10 cellular contexts compared by ENCODE assay signal in the genomic region with DNA sequence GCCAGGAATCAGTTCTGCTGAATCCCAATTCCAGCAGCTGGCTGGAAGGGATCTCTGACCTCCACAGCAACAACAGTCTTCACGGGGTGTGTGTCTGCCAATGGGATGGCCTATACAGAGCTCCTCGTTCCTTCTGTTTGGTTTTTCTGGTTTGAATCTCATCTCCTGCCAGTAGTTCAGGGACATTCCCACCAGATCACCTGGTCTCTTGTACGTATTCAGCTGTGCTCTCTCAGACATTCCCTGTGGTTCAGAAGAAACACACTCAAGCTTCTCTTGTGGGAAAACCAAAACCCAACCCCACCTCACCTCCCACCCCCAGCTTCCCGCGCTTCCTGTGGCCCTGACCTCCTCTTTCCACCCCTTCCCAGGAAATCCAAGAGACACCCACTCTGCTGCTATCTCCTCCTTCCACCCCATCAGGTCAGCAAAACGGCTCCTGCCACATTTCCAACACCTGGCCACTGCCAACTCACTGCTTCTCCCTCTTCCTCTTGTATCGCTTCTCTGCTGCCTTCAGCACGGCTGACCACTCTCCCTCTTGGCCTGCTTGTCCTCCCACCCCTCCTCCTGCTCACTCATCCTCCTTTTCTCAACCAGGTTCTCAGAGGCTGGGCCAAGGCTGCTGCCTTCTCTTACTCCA.
A peak's percentile ranks its signal among the peaks of the same experiment; 100 is the strongest.
DNase-seq lines count a peak whose midpoint lies in the region; ATAC-seq, FAIRE-seq and TF ChIP-seq lines count a peak whose summit lies in the region.
"Had no signal": no experiment of that assay in that cellular context is flagged by ENCODE, and none has a peak within 500 bp of the region (broad histone marks: within the 10 kb centered on the region; RNA-seq: fewer than 3 reads in every experiment).

No MANE protein-coding gene starts in this region.

- peak overlapping the region; percentile 54 for H3K27ac Mint-ChIP-seq in activated CD8-positive, alpha-beta T cell treated with anti-CD3 and anti-CD28 coated beads, Interleukin-2, amount 10 ng/mL, durations not matched to agents 7 days and 5 days
- H3K27ac Mint-ChIP-seq in activated CD8-positive, alpha-beta T cell treated with anti-CD3 and anti-CD28 coated beads for 36 hours: no peak overlapping the region

- H3K27ac ChIP-seq in testis: peak overlapping the region; percentile 65 to 72

- no peaks in the 10 kb centered on the region for H3K27me3 Mint-ChIP-seq in activated CD8-positive, alpha-beta T cell treated with anti-CD3 and anti-CD28 coated beads, Interleukin-2, amount 10 ng/mL, durations not matched to agents 7 days and 5 days (ENCODE audit: low read depth)
- peaks cover 2% of the 10 kb centered on the region for H3K27me3 Mint-ChIP-seq in activated CD8-positive, alpha-beta T cell treated with anti-CD3 and anti-CD28 coated beads for 36 hours

- peak; percentile 9 for FAIRE-seq in HTR-8/SVneo (lab: Jason Lieb, UNC)

- no peaks in the 10 kb centered on the region for H3K36me3 ChIP-seq in testis (ENCODE audit: low read depth, missing control alignments)

- H3K4me1 Mint-ChIP-seq in activated CD8-positive, alpha-beta T cell treated with anti-CD3 and anti-CD28 coated beads, Interleukin-2, amount 10 ng/mL, durations not matched to agents 7 days and 5 days (ENCODE audit: low read depth): peaks cover 11% of the 10 kb centered on the region
- H3K4me1 Mint-ChIP-seq in activated CD8-positive, alpha-beta T cell treated with anti-CD3 and anti-CD28 coated beads for 36 hours (ENCODE audit: low read depth): peaks cover 3% of the 10 kb centered on the region

- TF ChIP-seq POLR2A in testis (IDR thresholded peaks at IDR 0.05): no peak

- no peak for ATAC-seq in activated CD8-positive, alpha-beta T cell treated with anti-CD3 and anti-CD28 coated beads, Interleukin-2, amount 10 ng/mL, durations not matched to agents 7 days and 5 days
- ATAC-seq in activated CD8-positive, alpha-beta T cell treated with anti-CD3 and anti-CD28 coated beads for 36 hours: no peak
- no peak for ATAC-seq in HG03520 (IDR thresholded peaks at IDR 0.05; ENCODE audit: unreplicated experiment)
- no peak for ATAC-seq in GM19463 (IDR thresholded peaks at IDR 0.05; ENCODE audit: unreplicated experiment)

- no peak for DNase-seq in activated CD8-positive, alpha-beta T cell treated with anti-CD3 and anti-CD28 coated beads, Interleukin-2, amount 10 ng/mL, durations not matched to agents 7 days and 5 days
- DNase-seq in activated CD8-positive, alpha-beta T cell treated with anti-CD3 and anti-CD28 coated beads for 36 hours: no peak
- no peak for DNase-seq in HTR-8/SVneo (ENCODE audit: insufficient read length, low spot score)
- DNase-seq in fibroblast of the aortic adventitia (ENCODE audit: low read depth): peak; percentile 15
- peak; percentile 66 for DNase-seq in testis
- DNase-seq in activated CD4-positive, alpha-beta T cell treated with anti-CD3 and anti-CD28 coated beads, Interleukin-2, amount 50 U/mL, for 48 hours: no peak
- DNase-seq: stimulated activated CD4-positive, alpha-beta T cell treated with anti-CD3 and anti-CD28 coated beads, Interleukin-2, amount 100 ng/mL, for 48 hours; T-helper 9 cell had no signal

- intact Hi-C loops in activated CD8-positive, alpha-beta T cell treated with anti-CD3 and anti-CD28 coated beads for 36 hours (cut with micrococcal nuclease): no loop called here
- intact Hi-C loops in testis (cut with DNase I; ENCODE audit: low total_unique reads): no loop called here

- POLR2A ChIA-PET in activated CD8-positive, alpha-beta T cell treated with anti-CD3 and anti-CD28 coated beads, Interleukin-2, amount 10 ng/mL, durations not matched to agents 7 days and 5 days (lab: Charles Lee): interaction anchor here (0.9 kb wide), 1 partner anchor 8 kb away, joined by 3 read pairs; no protein-coding TSS in a partner anchor
- POLR2A ChIA-PET in activated CD8-positive, alpha-beta T cell treated with anti-CD3 and anti-CD28 coated beads for 36 hours (lab: Charles Lee): interaction anchor here (0.6 to 1.2 kb wide), 3 partner anchors 16 to 23 kb away, joined by 3 to 4 read pairs (median 4); no protein-coding TSS in a partner anchor

- H3K4me3 ChIP-seq in fibroblast of the aortic adventitia (ENCODE audit: low read depth, low read length) (no peak overlapping the region), testis (no peak overlapping the region)

- H3K36me3 Mint-ChIP-seq in activated CD8-positive, alpha-beta T cell treated with anti-CD3 and anti-CD28 coated beads, Interleukin-2, amount 10 ng/mL, durations not matched to agents 7 days and 5 days (ENCODE audit: low read depth): peaks cover 15% of the 10 kb centered on the region
- H3K36me3 Mint-ChIP-seq in activated CD8-positive, alpha-beta T cell treated with anti-CD3 and anti-CD28 coated beads for 36 hours (ENCODE audit: low read depth): peaks cover 19% of the 10 kb centered on the region

- H3K4me1 ChIP-seq in testis: peaks cover 38% of the 10 kb centered on the region

- H3K27me3 ChIP-seq in testis: no peaks in the 10 kb centered on the region

- H3K9me3 ChIP-seq in testis: no peaks in the 10 kb centered on the region

- TF ChIP-seq CTCF in activated CD8-positive, alpha-beta T cell treated with anti-CD3 and anti-CD28 coated beads for 36 hours (IDR thresholded peaks at IDR 0.05): no peak
- TF ChIP-seq CTCF in fibroblast of the aortic adventitia (IDR thresholded peaks at IDR 0.05; ENCODE audit: insufficient read depth, low read length): no peak
- no peak for TF ChIP-seq CTCF in testis (IDR thresholded peaks at IDR 0.05)

- H3K4me3 Mint-ChIP-seq in activated CD8-positive, alpha-beta T cell treated with anti-CD3 and anti-CD28 coated beads, Interleukin-2, amount 10 ng/mL, durations not matched to agents 7 days and 5 days: no peak overlapping the region
- H3K4me3 Mint-ChIP-seq in activated CD8-positive, alpha-beta T cell treated with anti-CD3 and anti-CD28 coated beads for 36 hours: no peak overlapping the region

- WGBS in testis, 2 donors: 36 to 43% methylated on average over 8 of the region's 8 CpGs

- CTCF ChIA-PET in activated CD8-positive, alpha-beta T cell treated with anti-CD3 and anti-CD28 coated beads, Interleukin-2, amount 10 ng/mL, durations not matched to agents 7 days and 5 days (lab: Charles Lee): interaction anchor here (3.1 kb wide), 1 partner anchor 21 kb away, joined by 9 read pairs; no protein-coding TSS in a partner anchor
- CTCF ChIA-PET in activated CD8-positive, alpha-beta T cell treated with anti-CD3 and anti-CD28 coated beads for 36 hours (lab: Charles Lee): interaction anchor here (0.7 to 4.7 kb wide), 4 partner anchors 94 to 263 kb away, joined by 3 to 19 read pairs (median 3); no protein-coding TSS in a partner anchor

- H3K9me3 Mint-ChIP-seq in activated CD8-positive, alpha-beta T cell treated with anti-CD3 and anti-CD28 coated beads, Interleukin-2, amount 10 ng/mL, durations not matched to agents 7 days and 5 days (ENCODE audit: insufficient read depth): no peaks in the 10 kb centered on the region
- H3K9me3 Mint-ChIP-seq in activated CD8-positive, alpha-beta T cell treated with anti-CD3 and anti-CD28 coated beads for 36 hours: peaks cover 2% of the 10 kb centered on the region

Comparison
In these comparisons a context has a peak if more than half of its experiments do, and no peak if none do; other contexts are left out.
1. DNase-seq: peak in fibroblast of the aortic adventitia (single experiment) and testis (single experiment); none in activated CD8-positive, alpha-beta T cell treated with anti-CD3 and anti-CD28 coated beads, Interleukin-2, amount 10 ng/mL, durations not matched to agents 7 days and 5 days (single experiment), activated CD8-positive, alpha-beta T cell treated with anti-CD3 and anti-CD28 coated beads for 36 hours (single experiment), HTR-8/SVneo (single experiment) and activated CD4-positive, alpha-beta T cell treated with anti-CD3 and anti-CD28 coated beads, Interleukin-2, amount 50 U/mL, for 48 hours (0 of 2).